ENCODE assay signal across 7 cellular contexts in genomic region chr19:14294974-14295373, GRCh38.
DNase-seq lines count a peak whose midpoint lies in the region; ATAC-seq and TF ChIP-seq lines count a peak whose summit lies in the region.
"Not testable (repeated sequence)": the region's sequence is repeated elsewhere in the genome, so short reads cannot be mapped to it uniquely, and the experiment has no call there.

No MANE protein-coding gene starts in this region.

- not testable (repeated sequence) for H3K36me3 Mint-ChIP-seq in activated CD4-positive, alpha-beta T cell treated with anti-CD3 and anti-CD28 coated beads, Interleukin-2, amount 10 ng/mL, durations not matched to agents 7 days and 5 days (ENCODE audit: low read depth); activated naive CD8-positive, alpha-beta T cell treated with anti-CD3 and anti-CD28 coated beads, Interleukin-2, amount 10 ng/mL, durations not matched to agents 7 days and 5 days; neural progenitor cell

- H3F3A ChIP-seq in neural progenitor cell (ENCODE audit: low read depth), result peaks cover 11% of the 10 kb centered on the region

- H2AFZ ChIP-seq in neural progenitor cell (replicated peaks), result not testable (repeated sequence)

- DNase-seq in EL (peak; percentile 9), KBM-7 (peak; percentile 32), OCI-M1 (lab: John Stamatoyannopoulos, UW) (peak; percentile 95), iPS DF 6.9 (ENCODE audit: low read depth, low spot score) (peak; percentile 66), neural progenitor cell (ENCODE audit: low spot score) (peak; percentile 22)
- peak; percentile 29 for DNase-seq in activated CD4-positive, alpha-beta T cell treated with anti-CD3 and anti-CD28 coated beads, Interleukin-2, amount 10 ng/mL, durations not matched to agents 7 days and 5 days
- DNase-seq in activated naive CD8-positive, alpha-beta T cell treated with anti-CD3 and anti-CD28 coated beads, Interleukin-2, amount 10 ng/mL, durations not matched to agents 7 days and 5 days, result not testable (repeated sequence)

- not testable (repeated sequence) for H3K4me3 Mint-ChIP-seq in activated CD4-positive, alpha-beta T cell treated with anti-CD3 and anti-CD28 coated beads, Interleukin-2, amount 10 ng/mL, durations not matched to agents 7 days and 5 days; activated naive CD8-positive, alpha-beta T cell treated with anti-CD3 and anti-CD28 coated beads, Interleukin-2, amount 10 ng/mL, durations not matched to agents 7 days and 5 days; neural progenitor cell

- not testable (repeated sequence) for H3K9ac ChIP-seq in neural progenitor cell

- H4K20me1 ChIP-seq in neural progenitor cell (ENCODE audit: low read depth), result not testable (repeated sequence)

- H3K27me3 Mint-ChIP-seq in activated CD4-positive, alpha-beta T cell treated with anti-CD3 and anti-CD28 coated beads, Interleukin-2, amount 10 ng/mL, durations not matched to agents 7 days and 5 days; activated naive CD8-positive, alpha-beta T cell treated with anti-CD3 and anti-CD28 coated beads, Interleukin-2, amount 10 ng/mL, durations not matched to agents 7 days and 5 days: not testable (repeated sequence)
- peaks cover 10% of the 10 kb centered on the region for H3K27me3 Mint-ChIP-seq in neural progenitor cell (ENCODE audit: insufficient read depth, low read depth)

- CTCF ChIA-PET in activated CD4-positive, alpha-beta T cell treated with anti-CD3 and anti-CD28 coated beads, Interleukin-2, amount 10 ng/mL, durations not matched to agents 7 days and 5 days (lab: Charles Lee), result not testable (repeated sequence)

- H3K4me1 Mint-ChIP-seq in activated CD4-positive, alpha-beta T cell treated with anti-CD3 and anti-CD28 coated beads, Interleukin-2, amount 10 ng/mL, durations not matched to agents 7 days and 5 days; activated naive CD8-positive, alpha-beta T cell treated with anti-CD3 and anti-CD28 coated beads, Interleukin-2, amount 10 ng/mL, durations not matched to agents 7 days and 5 days: not testable (repeated sequence)
- peaks cover 23% of the 10 kb centered on the region for H3K4me1 Mint-ChIP-seq in neural progenitor cell

- H3K4me2 ChIP-seq in neural progenitor cell, result not testable (repeated sequence)

- not testable (repeated sequence) for H3K9me3 ChIP-seq in iPS DF 6.9 (ENCODE audit: control insufficient read depth, insufficient read depth, low read length); neural progenitor cell (ENCODE audit: low read depth)

- POLR2A ChIA-PET in activated CD4-positive, alpha-beta T cell treated with anti-CD3 and anti-CD28 coated beads, Interleukin-2, amount 10 ng/mL, durations not matched to agents 7 days and 5 days (lab: Charles Lee); activated naive CD8-positive, alpha-beta T cell treated with anti-CD3 and anti-CD28 coated beads, Interleukin-2, amount 10 ng/mL, durations not matched to agents 7 days and 5 days (lab: Charles Lee): not testable (repeated sequence)

- H3K79me2 ChIP-seq in neural progenitor cell (ENCODE audit: low read depth), result not testable (repeated sequence)

- not testable (repeated sequence) for H3K27me3 ChIP-seq in iPS DF 6.9 (ENCODE audit: control insufficient read depth, insufficient read depth, low read length); neural progenitor cell

- in situ Hi-C loops in KBM-7 (cut with MboI; ENCODE audit: low pct_unique_long_range_greater_than_20kb, low sequenced_read_pairs), result not testable (repeated sequence)

- not testable (repeated sequence) for TF ChIP-seq CTCF in neural progenitor cell (IDR thresholded peaks at IDR 0.05)

- not testable (repeated sequence) for H3K9me3 Mint-ChIP-seq in activated CD4-positive, alpha-beta T cell treated with anti-CD3 and anti-CD28 coated beads, Interleukin-2, amount 10 ng/mL, durations not matched to agents 7 days and 5 days; activated naive CD8-positive, alpha-beta T cell treated with anti-CD3 and anti-CD28 coated beads, Interleukin-2, amount 10 ng/mL, durations not matched to agents 7 days and 5 days; neural progenitor cell

- peak; percentile 63 for ATAC-seq in activated naive CD8-positive, alpha-beta T cell treated with anti-CD3 and anti-CD28 coated beads, Interleukin-2, amount 10 ng/mL, durations not matched to agents 7 days and 5 days (ENCODE audit: low read depth)

- WGBS in iPS DF 6.9 (ENCODE audit: insufficient coverage, insufficient read length), result no CpG with 5 or more reads among the region's 5 CpGs

- H3K4me1 ChIP-seq in iPS DF 6.9 (ENCODE audit: control insufficient read depth, insufficient read depth, low read length); neural progenitor cell: not testable (repeated sequence)

- H3K27ac Mint-ChIP-seq in activated CD4-positive, alpha-beta T cell treated with anti-CD3 and anti-CD28 coated beads, Interleukin-2, amount 10 ng/mL, durations not matched to agents 7 days and 5 days; activated naive CD8-positive, alpha-beta T cell treated with anti-CD3 and anti-CD28 coated beads, Interleukin-2, amount 10 ng/mL, durations not matched to agents 7 days and 5 days: not testable (repeated sequence)
- peak overlapping the region; percentile 60 for H3K27ac Mint-ChIP-seq in neural progenitor cell

- not testable (repeated sequence) for H3K36me3 ChIP-seq in iPS DF 6.9 (ENCODE audit: control insufficient read depth, insufficient read depth, low read length); neural progenitor cell

- H3K4me3 ChIP-seq in iPS DF 6.9 (ENCODE audit: low read length); neural progenitor cell: not testable (repeated sequence)

- H3K27ac ChIP-seq in iPS DF 6.9 (ENCODE audit: low read length); neural progenitor cell: not testable (repeated sequence)
